In genomic region chr16:56438042-56438441, GRCh38 we compare ENCODE assay signal across 2 cellular contexts.
TF ChIP-seq lines count a peak whose summit lies in the region.

No MANE protein-coding gene starts in this region.

TF ChIP-seq in IMR-90, 13 proteins besides CTCF, POLR2A, EP300 and RAD21:
- no peak for TF ChIP-seq CEBPB (IDR thresholded peaks at IDR 0.05; ENCODE audit: low read depth, low read length)
- no peak for TF ChIP-seq RCOR1 (IDR thresholded peaks at IDR 0.05; ENCODE audit: insufficient replicate concordance, low read length)
- no peak for TF ChIP-seq MXI1 (IDR thresholded peaks at IDR 0.05; ENCODE audit: borderline replicate concordance, low read depth, low read length)
- TF ChIP-seq NFE2L2 (IDR thresholded peaks at IDR 0.05; ENCODE audit: low read depth, low read length) = no peak
- no peak for TF ChIP-seq SMC3 (IDR thresholded peaks at IDR 0.05; ENCODE audit: low read depth, low read length)
- no peak for TF ChIP-seq BHLHE40 (IDR thresholded peaks at IDR 0.05; ENCODE audit: low read depth, low read length)
- TF ChIP-seq MAFK (IDR thresholded peaks at IDR 0.05; ENCODE audit: low read depth, low read length) = no peak
- TF ChIP-seq MAZ (IDR thresholded peaks at IDR 0.05; ENCODE audit: borderline replicate concordance, low read depth, low read length) = no peak
- no peak for TF ChIP-seq USF2 (IDR thresholded peaks at IDR 0.05; ENCODE audit: low read depth, low read length)

TF ChIP-seq in GM12878, 131 proteins besides CTCF, POLR2A, EP300 and RAD21:
- TF ChIP-seq EZH2 (IDR thresholded peaks at IDR 0.05; ENCODE audit: borderline replicate concordance, control insufficient read depth, low read depth, low read length) = no peak
- TF ChIP-seq JUND (IDR thresholded peaks at IDR 0.05; ENCODE audit: low read depth, low read length) = no peak
- no peak for TF ChIP-seq MEF2B (IDR thresholded peaks at IDR 0.05; ENCODE audit: partially characterized antibody, poor library complexity, severe bottlenecking)
- TF ChIP-seq BCLAF1 (IDR thresholded peaks at IDR 0.05) = no peak
- TF ChIP-seq SRF (IDR thresholded peaks at IDR 0.05; ENCODE audit: low read depth in 2 of 2, low read length in 2 of 2) = no peak
